Comparison of ENCODE assay signal across 26 cellular contexts in the genomic region with DNA sequence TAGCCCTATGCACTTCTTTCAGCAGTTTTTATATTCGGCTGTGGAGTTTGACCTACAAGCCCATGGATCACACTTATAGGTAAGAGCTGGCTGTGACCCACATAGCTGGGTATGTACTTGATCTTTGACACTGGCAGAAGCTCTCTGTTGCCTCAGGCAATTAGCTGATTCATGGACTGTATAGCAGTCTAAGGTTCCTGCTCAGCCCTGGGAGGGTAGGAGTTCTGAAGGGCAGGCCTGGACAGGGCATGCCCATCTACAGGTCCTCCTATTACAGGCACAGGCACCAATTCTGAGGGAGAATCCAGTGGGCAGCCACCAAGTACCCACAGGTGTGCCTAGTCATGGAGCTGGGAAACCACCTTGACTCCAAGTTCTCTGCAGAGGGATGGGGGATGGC.
A peak's percentile ranks its signal among the peaks of the same experiment; 100 is the strongest.
DNase-seq lines count a peak whose midpoint lies in the region; ATAC-seq and TF ChIP-seq lines count a peak whose summit lies in the region.
"Had no signal": no experiment of that assay in that cellular context is flagged by ENCODE, and none has a peak within 500 bp of the region (broad histone marks: within the 10 kb centered on the region; RNA-seq: fewer than 3 reads in every experiment).

No MANE protein-coding gene starts in this region.

- ATAC-seq in RWPE2 (ENCODE audit: low read depth), result peak; percentile 33; the same call in 1 of the 3 replicates
- ATAC-seq in esophagus mucosa, result peak; percentile 81
- no peak for ATAC-seq in GM19328 (IDR thresholded peaks at IDR 0.05; ENCODE audit: unreplicated experiment)
- ATAC-seq in activated CD8-positive, alpha-beta T cell treated with anti-CD3 and anti-CD28 coated beads, Interleukin-2, amount 10 ng/mL, durations not matched to agents 7 days and 5 days, result no peak
- ATAC-seq: A549, HepG2 had no signal

- no peaks in the 10 kb centered on the region for H3K4me1 ChIP-seq in RWPE2 (ENCODE audit: insufficient read depth, poor library complexity, severe bottlenecking)
- H3K4me1 ChIP-seq: A549; BLaER1 treated with 17β-estradiol and CSF1 and Interleukin-3, amounts not matched to agents 10 nM and 100 nM had no signal

- no peak overlapping the region for H3K27ac ChIP-seq in RWPE2 (ENCODE audit: poor library complexity, severe bottlenecking)
- no peak overlapping the region for H3K27ac ChIP-seq in WERI-Rb-1
- H3K27ac ChIP-seq: A549; BLaER1 treated with 17β-estradiol and CSF1 and Interleukin-3, amounts not matched to agents 10 nM and 100 nM; GM23248; PC-9 had no signal

- TF ChIP-seq CTCF in RWPE2 (IDR thresholded peaks at IDR 0.05; ENCODE audit: poor library complexity, severe bottlenecking) (no peak), WERI-Rb-1 (IDR thresholded peaks at IDR 0.05; ENCODE audit: low read depth, low read length) (no peak)

- POLR2A ChIA-PET in activated CD8-positive, alpha-beta T cell treated with anti-CD3 and anti-CD28 coated beads, Interleukin-2, amount 10 ng/mL, durations not matched to agents 7 days and 5 days (lab: Charles Lee), result no interaction called here

- no peaks in the 10 kb centered on the region for H3K36me3 ChIP-seq in RWPE2 (ENCODE audit: low read depth)
- no peaks in the 10 kb centered on the region for H3K36me3 ChIP-seq in WERI-Rb-1

- DNase-seq in M059J (ENCODE audit: low read depth), result peak; percentile 35
- no peak for DNase-seq in RWPE2 (ENCODE audit: low spot score)
- no peak for DNase-seq in activated CD8-positive, alpha-beta memory T cell treated with anti-CD3 and anti-CD28 coated beads for 24 hours
- DNase-seq in activated CD8-positive, alpha-beta T cell treated with anti-CD3 and anti-CD28 coated beads, Interleukin-2, amount 10 ng/mL, durations not matched to agents 7 days and 5 days, result no peak
- DNase-seq in WERI-Rb-1, result no peak
- DNase-seq: AML-193; CD4-positive, alpha-beta T cell; H9; Karpas-422; MV-4-11; NCI-H1105; NCI-H146; NCI-H1930; NCI-H2107; NCI-H446; NCI-H526; NCI-H82; NK-92 treated with Interleukin-12 subunit alpha and Interleukin-12 subunit beta, amount 100 ng/mL, for 24 hours; PC-9; SK-N-SH had no signal

- CTCF ChIA-PET in activated CD8-positive, alpha-beta T cell treated with anti-CD3 and anti-CD28 coated beads, Interleukin-2, amount 10 ng/mL, durations not matched to agents 7 days and 5 days (lab: Charles Lee), result no interaction called here

- no peaks in the 10 kb centered on the region for H3K27me3 ChIP-seq in RWPE2 (ENCODE audit: insufficient read depth, poor library complexity, severe bottlenecking)
- H3K27me3 ChIP-seq in WERI-Rb-1 (ENCODE audit: insufficient read depth, low read depth, severe bottlenecking), result no peaks in the 10 kb centered on the region
- H3K27me3 ChIP-seq: BLaER1 treated with 17β-estradiol and CSF1 and Interleukin-3, amounts not matched to agents 10 nM and 100 nM had no signal

- no peaks in the 10 kb centered on the region for H3K4me1 Mint-ChIP-seq in activated CD8-positive, alpha-beta T cell treated with anti-CD3 and anti-CD28 coated beads, Interleukin-2, amount 10 ng/mL, durations not matched to agents 7 days and 5 days (ENCODE audit: low read depth)
- H3K4me1 Mint-ChIP-seq: H9 had no signal

- no peaks in the 10 kb centered on the region for H3K27me3 Mint-ChIP-seq in activated CD8-positive, alpha-beta T cell treated with anti-CD3 and anti-CD28 coated beads, Interleukin-2, amount 10 ng/mL, durations not matched to agents 7 days and 5 days (ENCODE audit: low read depth)
- H3K27me3 Mint-ChIP-seq: CD4-positive, alpha-beta T cell had no signal

- H3K4me3 ChIP-seq in RWPE2 (ENCODE audit: severe bottlenecking) (no peak overlapping the region), WERI-Rb-1 (ENCODE audit: low read depth, low read length) (no peak overlapping the region)
- H3K4me3 ChIP-seq: A549; BLaER1 treated with 17β-estradiol and CSF1 and Interleukin-3, amounts not matched to agents 10 nM and 100 nM; GM23248; PC-9 had no signal

- H3K27ac Mint-ChIP-seq in activated CD8-positive, alpha-beta T cell treated with anti-CD3 and anti-CD28 coated beads, Interleukin-2, amount 10 ng/mL, durations not matched to agents 7 days and 5 days, result no peak overlapping the region
- H3K27ac Mint-ChIP-seq: CD4-positive, alpha-beta T cell; H9 had no signal

- no peaks in the 10 kb centered on the region for H3K36me3 Mint-ChIP-seq in activated CD8-positive, alpha-beta T cell treated with anti-CD3 and anti-CD28 coated beads, Interleukin-2, amount 10 ng/mL, durations not matched to agents 7 days and 5 days (ENCODE audit: low read depth)

- H3K9me3 ChIP-seq in RWPE2 (ENCODE audit: severe bottlenecking) (peaks cover 5% of the 10 kb centered on the region), WERI-Rb-1 (ENCODE audit: severe bottlenecking) (peaks cover 12% of the 10 kb centered on the region)
- H3K9me3 ChIP-seq: SK-N-SH had no signal

- H3K4me3 Mint-ChIP-seq in activated CD8-positive, alpha-beta T cell treated with anti-CD3 and anti-CD28 coated beads, Interleukin-2, amount 10 ng/mL, durations not matched to agents 7 days and 5 days, result no peak overlapping the region
- H3K4me3 Mint-ChIP-seq: CD4-positive, alpha-beta T cell; H9 had no signal

- no peaks in the 10 kb centered on the region for H3K9me3 Mint-ChIP-seq in activated CD8-positive, alpha-beta T cell treated with anti-CD3 and anti-CD28 coated beads, Interleukin-2, amount 10 ng/mL, durations not matched to agents 7 days and 5 days (ENCODE audit: insufficient read depth)

Comparison
In these comparisons a context has a peak if more than half of its experiments do, and no peak if none do; other contexts are left out.
1. ATAC-seq: peak in RWPE2 (single experiment) and esophagus mucosa (single experiment); none in GM19328 (single experiment) and activated CD8-positive, alpha-beta T cell treated with anti-CD3 and anti-CD28 coated beads, Interleukin-2, amount 10 ng/mL, durations not matched to agents 7 days and 5 days (single experiment).